In genomic region chr10:108791794-108792474, GRCh38 we compare ENCODE assay signal across 20 cellular contexts.
"Had no signal": no experiment of that assay in that cellular context is flagged by ENCODE, and none has a peak within 500 bp of the region (broad histone marks: within the 10 kb centered on the region; RNA-seq: fewer than 3 reads in every experiment).

No MANE protein-coding gene starts in this region.

- H3K4me1 ChIP-seq: adrenal gland, gastroesophageal sphincter, heart right ventricle, lower lobe of right lung, right atrium auricular region, transverse colon, vagina had no signal

- FAIRE-seq: endometrium had no signal

- H3K9me3 ChIP-seq: adrenal gland, lower lobe of right lung, right atrium auricular region, transverse colon, vagina had no signal

- H3K27ac ChIP-seq: adrenal gland, gastroesophageal sphincter, heart right ventricle, lower lobe of right lung, right atrium auricular region, skin epidermis, transverse colon, vagina, VCaP had no signal

- H3K36me3 ChIP-seq: adrenal gland, gastroesophageal sphincter, heart right ventricle, lower lobe of right lung, right atrium auricular region, transverse colon, vagina had no signal

- ATAC-seq: esophagus mucosa; gastroesophageal sphincter; heart right ventricle; left cardiac atrium; lower lobe of right lung; stimulated activated naive CD8-positive, alpha-beta T cell treated with anti-CD3 and anti-CD28 coated beads, Interleukin-15, Interleukin-2, amounts not matched to agents 100 U/mL and 50 U/mL, for 24 hours had no signal

- H3K27me3 ChIP-seq: adrenal gland, gastroesophageal sphincter, heart right ventricle, right atrium auricular region, transverse colon, vagina had no signal

- DNase-seq: activated CD4-positive, alpha-beta memory T cell treated with anti-CD3 and anti-CD28 coated beads for 36 hours; activated CD4-positive, alpha-beta T cell treated with anti-CD3 and anti-CD28 coated beads for 1 hour; activated naive CD4-positive, alpha-beta T cell treated with anti-CD3 and anti-CD28 coated beads, Interleukin-2, amount 50 U/mL, for 16 hours; activated T-cell treated with anti-CD3 and anti-CD28 coated beads, Interleukin-2, amount 50 U/mL, for 24 hours; adrenal gland; caudate nucleus; heart right ventricle; left cardiac atrium; lower lobe of right lung; nucleus accumbens; posterior cingulate gyrus; stimulated activated naive CD8-positive, alpha-beta T cell treated with anti-CD3 and anti-CD28 coated beads, Interleukin-15, Interleukin-2, amounts not matched to agents 100 U/mL and 50 U/mL, for 24 hours; transverse colon had no signal

- H3K4me3 ChIP-seq: adrenal gland, gastroesophageal sphincter, heart right ventricle, lower lobe of right lung, right atrium auricular region, skin epidermis, transverse colon, vagina had no signal
